In the genomic region with DNA sequence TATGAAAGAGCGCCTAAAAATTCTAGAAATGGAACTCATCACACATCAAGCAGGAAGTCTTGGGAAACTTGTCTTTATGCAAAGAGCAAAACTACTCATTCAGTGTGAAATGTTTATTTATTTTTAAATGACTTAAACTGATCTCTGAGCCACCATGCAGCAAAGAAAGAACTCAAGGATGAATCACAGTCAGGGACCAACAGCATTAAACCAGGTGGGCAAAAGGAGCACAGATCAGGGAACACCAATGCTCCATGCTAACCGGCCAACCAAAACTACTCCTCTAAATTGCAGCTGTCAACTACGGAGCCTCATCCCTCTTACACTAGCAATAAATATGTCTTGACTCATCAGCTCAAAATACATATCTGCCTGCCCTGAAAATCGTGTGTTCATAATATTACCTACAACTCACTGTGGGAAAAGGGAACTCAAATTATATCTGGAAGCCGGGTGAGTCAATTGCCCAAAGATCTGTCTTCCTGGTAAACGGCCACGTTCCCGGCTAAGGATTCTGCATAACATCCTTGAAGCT, we compare ENCODE assay signal across 16 cellular contexts.
DNase-seq lines count a peak whose midpoint lies in the region; ATAC-seq, FAIRE-seq and TF ChIP-seq lines count a peak whose summit lies in the region.
"Had no signal": no experiment of that assay in that cellular context is flagged by ENCODE, and none has a peak within 500 bp of the region (broad histone marks: within the 10 kb centered on the region; RNA-seq: fewer than 3 reads in every experiment).

No MANE protein-coding gene starts in this region.

- H3K4me3 Mint-ChIP-seq in activated CD4-positive, alpha-beta T cell treated with anti-CD3 and anti-CD28 coated beads for 36 hours, result no peak overlapping the region
- no peak overlapping the region for H3K4me3 Mint-ChIP-seq in WTC11
- H3K4me3 Mint-ChIP-seq: activated CD4-positive, alpha-beta memory T cell treated with anti-CD3 and anti-CD28 coated beads for 36 hours had no signal

- intact Hi-C loops in activated CD4-positive, alpha-beta T cell treated with anti-CD3 and anti-CD28 coated beads for 36 hours (cut with DNase I, micrococcal nuclease), result no loop called here

- peak overlapping the region; percentile 34 for H3K27ac Mint-ChIP-seq in activated CD4-positive, alpha-beta T cell treated with anti-CD3 and anti-CD28 coated beads for 36 hours
- H3K27ac Mint-ChIP-seq in WTC11, result peak overlapping the region; percentile 42; the same call in 1 of the 2 replicates
- H3K27ac Mint-ChIP-seq: activated CD4-positive, alpha-beta memory T cell treated with anti-CD3 and anti-CD28 coated beads for 36 hours had no signal

- CTCF ChIA-PET in activated CD4-positive, alpha-beta T cell treated with anti-CD3 and anti-CD28 coated beads for 36 hours (lab: Charles Lee), result interaction anchor here (1.2 kb wide), 1 partner anchor 9 kb away, joined by 3 read pairs; no protein-coding TSS in a partner anchor
- CTCF ChIA-PET in WTC11 (lab: Charles Lee), result interaction anchor here (1.2 kb wide), 1 partner anchor 31 kb away, joined by 3 read pairs; no protein-coding TSS in a partner anchor

- peaks cover 19% of the 10 kb centered on the region for H3K4me1 Mint-ChIP-seq in activated CD4-positive, alpha-beta T cell treated with anti-CD3 and anti-CD28 coated beads for 36 hours
- H3K4me1 Mint-ChIP-seq in WTC11, result peaks cover 65% of the 10 kb centered on the region

- no peak for FAIRE-seq in D721Med (lab: Jason Lieb, UNC)
- FAIRE-seq: A549 had no signal

- no peaks in the 10 kb centered on the region for H3K9me3 Mint-ChIP-seq in activated CD4-positive, alpha-beta T cell treated with anti-CD3 and anti-CD28 coated beads for 36 hours (ENCODE audit: low read depth)
- H3K9me3 Mint-ChIP-seq in WTC11, result no peaks in the 10 kb centered on the region

- no peak overlapping the region for H3K4me3 ChIP-seq in fibroblast of the aortic adventitia (ENCODE audit: low read depth, low read length)
- H3K4me3 ChIP-seq: A549, colonic mucosa, hepatocyte, thoracic aorta had no signal

- POLR2A ChIA-PET in activated CD4-positive, alpha-beta T cell treated with anti-CD3 and anti-CD28 coated beads for 36 hours (lab: Charles Lee), result no interaction called here
- POLR2A ChIA-PET in WTC11 (lab: Charles Lee), result no interaction called here

- peaks cover 1% of the 10 kb centered on the region for H3K36me3 Mint-ChIP-seq in activated CD4-positive, alpha-beta T cell treated with anti-CD3 and anti-CD28 coated beads for 36 hours (ENCODE audit: low read depth)
- 0 out of 2 replicates have a peak, but pooled peaks cover 3% of the 10 kb centered on the region for H3K36me3 Mint-ChIP-seq in WTC11
- H3K36me3 Mint-ChIP-seq: activated CD4-positive, alpha-beta memory T cell treated with anti-CD3 and anti-CD28 coated beads for 36 hours had no signal

- no peak for ATAC-seq in activated CD4-positive, alpha-beta T cell treated with anti-CD3 and anti-CD28 coated beads for 36 hours
- no peak for ATAC-seq in WTC11

- DNase-seq in activated CD4-positive, alpha-beta T cell treated with anti-CD3 and anti-CD28 coated beads for 36 hours, result no peak
- DNase-seq in activated CD4-positive, alpha-beta T cell treated with anti-CD3 and anti-CD28 coated beads, Interleukin-2, amount 50 U/mL, for 4 hours, result no peak
- DNase-seq in WTC11 (ENCODE audit: low spot score), result no peak
- DNase-seq in fibroblast of the aortic adventitia (ENCODE audit: low read depth), result peak; percentile 54
- peak; percentile 55 for DNase-seq in stromal cell of bone marrow (ENCODE audit: low read depth)
- no peak for DNase-seq in activated gamma-delta T cell treated with Interleukin-2 at 50 U/mL for 16 hours
- DNase-seq in effector CD4-positive, alpha-beta T cell, result no peak
- no peak for DNase-seq in D721Med (ENCODE audit: insufficient read length, low spot score)
- DNase-seq: activated CD4-positive, alpha-beta memory T cell treated with anti-CD3 and anti-CD28 coated beads for 36 hours; activated naive CD4-positive, alpha-beta T cell treated with Interleukin-2 at 50 U/mL for 16 hours; colonic mucosa; DND-41; NCI-H1436 treated with DMSO at 0.1 percent for 48 hours had no signal

- H3K27me3 Mint-ChIP-seq in activated CD4-positive, alpha-beta T cell treated with anti-CD3 and anti-CD28 coated beads for 36 hours, result no peaks in the 10 kb centered on the region
- H3K27me3 Mint-ChIP-seq in WTC11 (ENCODE audit: low read depth), result no peaks in the 10 kb centered on the region

- TF ChIP-seq CTCF in WTC11 (IDR thresholded peaks at IDR 0.05) (no peak), fibroblast of the aortic adventitia (IDR thresholded peaks at IDR 0.05; ENCODE audit: insufficient read depth, low read length) (no peak), D721Med (IDR thresholded peaks at IDR 0.05; ENCODE audit: insufficient read depth, missing control alignments) (no peak)

TF ChIP-seq in WTC11, 78 proteins besides CTCF, POLR2A, EP300 and RAD21:
- TF ChIP-seq ESRRA (CRISPR knock-in tag; IDR thresholded peaks at IDR 0.05; ENCODE audit: borderline replicate concordance), result no peak
- no peak for TF ChIP-seq CREB1 (CRISPR knock-in tag; IDR thresholded peaks at IDR 0.05)
- TF ChIP-seq, protein P1, sequence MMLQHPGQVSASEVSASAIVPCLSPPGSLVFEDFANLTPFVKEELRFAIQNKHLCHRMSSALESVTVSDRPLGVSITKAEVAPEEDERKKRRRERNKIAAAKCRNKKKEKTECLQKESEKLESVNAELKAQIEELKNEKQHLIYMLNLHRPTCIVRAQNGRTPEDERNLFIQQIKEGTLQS (CRISPR knock-in tag; conservative IDR thresholded peaks at IDR 0.05), result no peak
- TF ChIP-seq ELF4 (CRISPR knock-in tag; IDR thresholded peaks at IDR 0.05; ENCODE audit: low read depth), result no peak
- TF ChIP-seq CREM (CRISPR knock-in tag; IDR thresholded peaks at IDR 0.05), result no peak
- TF ChIP-seq SOX15 (CRISPR knock-in tag; IDR thresholded peaks at IDR 0.05), result no peak
- no peak for TF ChIP-seq GTF2I (CRISPR knock-in tag; conservative IDR thresholded peaks at IDR 0.05)
- TF ChIP-seq ZNF219 (CRISPR knock-in tag; IDR thresholded peaks at IDR 0.05; ENCODE audit: borderline replicate concordance), result no peak
- TF ChIP-seq, protein P2, sequence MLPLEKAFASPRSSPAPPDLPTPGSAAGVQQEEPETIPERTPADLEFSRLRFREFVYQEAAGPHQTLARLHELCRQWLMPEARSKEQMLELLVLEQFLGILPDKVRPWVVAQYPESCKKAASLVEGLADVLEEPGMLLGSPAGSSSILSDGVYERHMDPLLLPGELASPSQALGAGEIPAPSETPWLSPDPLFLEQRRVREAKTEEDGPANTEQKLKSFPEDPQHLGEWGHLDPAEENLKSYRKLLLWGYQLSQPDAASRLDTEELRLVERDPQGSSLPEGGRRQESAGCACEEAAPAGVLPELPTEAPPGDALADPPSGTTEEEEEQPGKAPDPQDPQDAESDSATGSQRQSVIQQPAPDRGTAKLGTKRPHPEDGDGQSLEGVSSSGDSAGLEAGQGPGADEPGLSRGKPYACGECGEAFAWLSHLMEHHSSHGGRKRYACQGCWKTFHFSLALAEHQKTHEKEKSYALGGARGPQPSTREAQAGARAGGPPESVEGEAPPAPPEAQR (CRISPR knock-in tag; IDR thresholded peaks at IDR 0.05), result no peak
- no peak for TF ChIP-seq ZNF232 (CRISPR knock-in tag; IDR thresholded peaks at IDR 0.05)
- TF ChIP-seq SMAD3 (CRISPR knock-in tag; IDR thresholded peaks at IDR 0.05; ENCODE audit: borderline replicate concordance), result no peak
- no peak for TF ChIP-seq JUN (CRISPR knock-in tag; IDR thresholded peaks at IDR 0.05)
- no peak for TF ChIP-seq ZNF121 (CRISPR knock-in tag; IDR thresholded peaks at IDR 0.05)

Comparison
In these comparisons a context has a peak if more than half of its experiments do, and no peak if none do; other contexts are left out.
1. DNase-seq: peak in fibroblast of the aortic adventitia (single experiment) and stromal cell of bone marrow (single experiment); none in activated CD4-positive, alpha-beta T cell treated with anti-CD3 and anti-CD28 coated beads for 36 hours (single experiment), activated CD4-positive, alpha-beta T cell treated with anti-CD3 and anti-CD28 coated beads, Interleukin-2, amount 50 U/mL, for 4 hours (0 of 2), WTC11 (single experiment), activated gamma-delta T cell treated with Interleukin-2 at 50 U/mL for 16 hours (single experiment), effector CD4-positive, alpha-beta T cell (single experiment) and D721Med (single experiment).